1 cellular context compared by ENCODE assay signal in genomic region chr17:16463341-16464000, GRCh38.
TF ChIP-seq lines count a peak whose summit lies in the region.

No MANE protein-coding gene starts in this region.

TF ChIP-seq in H1, 55 proteins besides CTCF, POLR2A, EP300 and RAD21:
- TF ChIP-seq EZH2 (IDR thresholded peaks at IDR 0.05; ENCODE audit: low read depth, low read length, severe bottlenecking) (no peak), SP4 (IDR thresholded peaks at IDR 0.05; ENCODE audit: low read length) (no peak), TAF7 (optimal IDR thresholded peaks at IDR 0.05; ENCODE audit: borderline replicate concordance, low read depth, low read length) (no peak), RNF2 (IDR thresholded peaks at IDR 0.05; ENCODE audit: borderline replicate concordance, low read depth, low read length, missing control alignments, poor library complexity, severe bottlenecking) (no peak), JUN (IDR thresholded peaks at IDR 0.05; ENCODE audit: low read depth, low read length) (no peak), YY1 (IDR thresholded peaks at IDR 0.05; ENCODE audit: low read depth, low read length) (no peak), NANOG (IDR thresholded peaks at IDR 0.05; ENCODE audit: insufficient read depth, low read depth, low read length, poor library complexity, severe bottlenecking) (no peak), BRCA1 (IDR thresholded peaks at IDR 0.05; ENCODE audit: low read depth, low read length) (no peak), E2F6 (IDR thresholded peaks at IDR 0.05) (no peak), MAX (IDR thresholded peaks at IDR 0.05) (no peak)
- TF ChIP-seq, protein P1, sequence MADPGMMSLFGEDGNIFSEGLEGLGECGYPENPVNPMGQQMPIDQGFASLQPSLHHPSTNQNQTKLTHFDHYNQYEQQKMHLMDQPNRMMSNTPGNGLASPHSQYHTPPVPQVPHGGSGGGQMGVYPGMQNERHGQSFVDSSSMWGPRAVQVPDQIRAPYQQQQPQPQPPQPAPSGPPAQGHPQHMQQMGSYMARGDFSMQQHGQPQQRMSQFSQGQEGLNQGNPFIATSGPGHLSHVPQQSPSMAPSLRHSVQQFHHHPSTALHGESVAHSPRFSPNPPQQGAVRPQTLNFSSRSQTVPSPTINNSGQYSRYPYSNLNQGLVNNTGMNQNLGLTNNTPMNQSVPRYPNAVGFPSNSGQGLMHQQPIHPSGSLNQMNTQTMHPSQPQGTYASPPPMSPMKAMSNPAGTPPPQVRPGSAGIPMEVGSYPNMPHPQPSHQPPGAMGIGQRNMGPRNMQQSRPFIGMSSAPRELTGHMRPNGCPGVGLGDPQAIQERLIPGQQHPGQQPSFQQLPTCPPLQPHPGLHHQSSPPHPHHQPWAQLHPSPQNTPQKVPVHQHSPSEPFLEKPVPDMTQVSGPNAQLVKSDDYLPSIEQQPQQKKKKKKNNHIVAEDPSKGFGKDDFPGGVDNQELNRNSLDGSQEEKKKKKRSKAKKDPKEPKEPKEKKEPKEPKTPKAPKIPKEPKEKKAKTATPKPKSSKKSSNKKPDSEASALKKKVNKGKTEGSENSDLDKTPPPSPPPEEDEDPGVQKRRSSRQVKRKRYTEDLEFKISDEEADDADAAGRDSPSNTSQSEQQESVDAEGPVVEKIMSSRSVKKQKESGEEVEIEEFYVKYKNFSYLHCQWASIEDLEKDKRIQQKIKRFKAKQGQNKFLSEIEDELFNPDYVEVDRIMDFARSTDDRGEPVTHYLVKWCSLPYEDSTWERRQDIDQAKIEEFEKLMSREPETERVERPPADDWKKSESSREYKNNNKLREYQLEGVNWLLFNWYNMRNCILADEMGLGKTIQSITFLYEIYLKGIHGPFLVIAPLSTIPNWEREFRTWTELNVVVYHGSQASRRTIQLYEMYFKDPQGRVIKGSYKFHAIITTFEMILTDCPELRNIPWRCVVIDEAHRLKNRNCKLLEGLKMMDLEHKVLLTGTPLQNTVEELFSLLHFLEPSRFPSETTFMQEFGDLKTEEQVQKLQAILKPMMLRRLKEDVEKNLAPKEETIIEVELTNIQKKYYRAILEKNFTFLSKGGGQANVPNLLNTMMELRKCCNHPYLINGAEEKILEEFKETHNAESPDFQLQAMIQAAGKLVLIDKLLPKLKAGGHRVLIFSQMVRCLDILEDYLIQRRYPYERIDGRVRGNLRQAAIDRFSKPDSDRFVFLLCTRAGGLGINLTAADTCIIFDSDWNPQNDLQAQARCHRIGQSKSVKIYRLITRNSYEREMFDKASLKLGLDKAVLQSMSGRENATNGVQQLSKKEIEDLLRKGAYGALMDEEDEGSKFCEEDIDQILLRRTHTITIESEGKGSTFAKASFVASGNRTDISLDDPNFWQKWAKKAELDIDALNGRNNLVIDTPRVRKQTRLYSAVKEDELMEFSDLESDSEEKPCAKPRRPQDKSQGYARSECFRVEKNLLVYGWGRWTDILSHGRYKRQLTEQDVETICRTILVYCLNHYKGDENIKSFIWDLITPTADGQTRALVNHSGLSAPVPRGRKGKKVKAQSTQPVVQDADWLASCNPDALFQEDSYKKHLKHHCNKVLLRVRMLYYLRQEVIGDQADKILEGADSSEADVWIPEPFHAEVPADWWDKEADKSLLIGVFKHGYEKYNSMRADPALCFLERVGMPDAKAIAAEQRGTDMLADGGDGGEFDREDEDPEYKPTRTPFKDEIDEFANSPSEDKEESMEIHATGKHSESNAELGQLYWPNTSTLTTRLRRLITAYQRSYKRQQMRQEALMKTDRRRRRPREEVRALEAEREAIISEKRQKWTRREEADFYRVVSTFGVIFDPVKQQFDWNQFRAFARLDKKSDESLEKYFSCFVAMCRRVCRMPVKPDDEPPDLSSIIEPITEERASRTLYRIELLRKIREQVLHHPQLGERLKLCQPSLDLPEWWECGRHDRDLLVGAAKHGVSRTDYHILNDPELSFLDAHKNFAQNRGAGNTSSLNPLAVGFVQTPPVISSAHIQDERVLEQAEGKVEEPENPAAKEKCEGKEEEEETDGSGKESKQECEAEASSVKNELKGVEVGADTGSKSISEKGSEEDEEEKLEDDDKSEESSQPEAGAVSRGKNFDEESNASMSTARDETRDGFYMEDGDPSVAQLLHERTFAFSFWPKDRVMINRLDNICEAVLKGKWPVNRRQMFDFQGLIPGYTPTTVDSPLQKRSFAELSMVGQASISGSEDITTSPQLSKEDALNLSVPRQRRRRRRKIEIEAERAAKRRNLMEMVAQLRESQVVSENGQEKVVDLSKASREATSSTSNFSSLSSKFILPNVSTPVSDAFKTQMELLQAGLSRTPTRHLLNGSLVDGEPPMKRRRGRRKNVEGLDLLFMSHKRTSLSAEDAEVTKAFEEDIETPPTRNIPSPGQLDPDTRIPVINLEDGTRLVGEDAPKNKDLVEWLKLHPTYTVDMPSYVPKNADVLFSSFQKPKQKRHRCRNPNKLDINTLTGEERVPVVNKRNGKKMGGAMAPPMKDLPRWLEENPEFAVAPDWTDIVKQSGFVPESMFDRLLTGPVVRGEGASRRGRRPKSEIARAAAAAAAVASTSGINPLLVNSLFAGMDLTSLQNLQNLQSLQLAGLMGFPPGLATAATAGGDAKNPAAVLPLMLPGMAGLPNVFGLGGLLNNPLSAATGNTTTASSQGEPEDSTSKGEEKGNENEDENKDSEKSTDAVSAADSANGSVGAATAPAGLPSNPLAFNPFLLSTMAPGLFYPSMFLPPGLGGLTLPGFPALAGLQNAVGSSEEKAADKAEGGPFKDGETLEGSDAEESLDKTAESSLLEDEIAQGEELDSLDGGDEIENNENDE (IDR thresholded peaks at IDR 0.05; ENCODE audit: insufficient replicate concordance, low read length): no peak
